8 cellular contexts compared by ENCODE assay signal in the genomic region with DNA sequence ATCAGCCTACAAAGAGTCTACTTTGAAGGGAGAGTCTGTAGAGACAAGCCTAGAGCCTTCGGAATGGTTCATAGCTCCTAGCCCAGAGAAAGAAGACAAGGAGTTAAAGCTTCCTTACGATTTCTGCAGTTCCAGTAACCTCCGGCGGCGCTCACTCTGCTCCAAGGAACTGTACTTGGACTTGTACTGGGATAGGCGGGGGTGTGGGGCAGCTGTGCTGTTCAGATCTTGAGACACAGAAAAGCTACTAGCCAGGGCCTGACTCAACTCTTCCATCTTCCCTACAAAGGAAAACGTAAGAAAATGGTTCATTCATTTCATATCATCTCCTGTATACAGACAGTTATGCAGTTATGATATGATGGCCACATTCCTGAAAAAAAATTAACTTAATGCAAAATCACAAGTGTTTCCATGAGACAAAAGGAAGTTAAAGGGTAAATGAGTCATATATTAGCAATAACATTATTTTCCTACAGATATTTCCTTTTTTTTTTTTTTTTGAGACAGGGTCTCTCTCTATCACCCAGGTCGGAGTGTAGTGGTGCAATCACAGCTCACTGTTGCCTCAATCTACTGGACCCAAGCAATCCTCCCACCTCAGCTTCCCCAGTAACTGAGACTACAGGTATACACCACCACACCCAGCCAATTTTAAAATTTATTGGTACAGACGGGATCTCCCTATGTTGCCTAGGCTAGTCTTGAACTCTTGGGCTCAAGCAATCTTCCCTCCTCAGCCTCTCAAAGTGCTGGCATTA. TPM values are rescaled to one million over a fixed set of nuclear protein-coding genes. Genes with fewer than 3 reads are reported as not detected.
DNase-seq lines count a peak whose midpoint lies in the region; ATAC-seq and TF ChIP-seq lines count a peak whose summit lies in the region.

No MANE protein-coding gene starts in this region.

- no peaks in the 10 kb centered on the region for H3K9me3 Mint-ChIP-seq in osteocyte (ENCODE audit: unreplicated experiment)

- ATAC-seq in HG03378 (IDR thresholded peaks at IDR 0.05; ENCODE audit: unreplicated experiment), result no peak

- peak; percentile 60 for DNase-seq in COLO829 (ENCODE audit: low spot score)
- no peak for DNase-seq in SK-N-MC (ENCODE audit: low read depth, low spot score)
- DNase-seq in fibroblast of gingiva (ENCODE audit: low read depth), result peak; percentile 96
- peak; percentile 88 for DNase-seq in osteocyte (ENCODE audit: extremely low spot score, unreplicated experiment)
- no peak for DNase-seq in NAMALWA (ENCODE audit: low spot score)
- DNase-seq in NCI-H2107 treated with DMSO at 0.1 percent for 48 hours (lab: John Stamatoyannopoulos, UW; ENCODE audit: unreplicated experiment), result no peak
- no peak for DNase-seq in NCI-H774 (lab: John Stamatoyannopoulos, UW)

- peak overlapping the region; percentile 41 for H3K9ac ChIP-seq in SK-N-MC (ENCODE audit: insufficient read length)

- H3K4me3 Mint-ChIP-seq in osteocyte (ENCODE audit: unreplicated experiment), result peak overlapping the region; percentile 69

- H3K9me3 ChIP-seq in SK-N-MC (ENCODE audit: low read depth, low read length), result no peaks in the 10 kb centered on the region

- no peaks in the 10 kb centered on the region for H3K27me3 Mint-ChIP-seq in osteocyte (ENCODE audit: unreplicated experiment)

- peaks cover 38% of the 10 kb centered on the region for H3K36me3 ChIP-seq in SK-N-MC (ENCODE audit: insufficient read depth, low read length)

- H3K27ac Mint-ChIP-seq in osteocyte (ENCODE audit: unreplicated experiment), result peak overlapping the region; percentile 94

- peaks cover 14% of the 10 kb centered on the region for H3K36me3 Mint-ChIP-seq in osteocyte (ENCODE audit: unreplicated experiment)

- peaks cover 33% of the 10 kb centered on the region for H3K4me1 Mint-ChIP-seq in osteocyte (ENCODE audit: unreplicated experiment)

- peak overlapping the region; percentile 67 for H3K4me3 ChIP-seq in SK-N-MC

- peak overlapping the region; percentile 97 for H3K27ac ChIP-seq in SK-N-MC

- TF ChIP-seq CTCF in osteocyte (IDR thresholded peaks at IDR 0.05), result peak; percentile 48

RNA-seq across cellular contexts. Expression of gene SNUPN, which starts 4.6 kb away (rescaled TPM):
- 27.0 and 27.9 TPM in 2 replicates for total RNA-seq in osteocyte

RNA-seq across cellular contexts. Expression of gene IMP3, which starts 19.1 kb away (rescaled TPM):
- 31.9 and 36.5 TPM in 2 replicates for total RNA-seq in osteocyte

RNA-seq across cellular contexts. Expression of gene SNX33, which starts 26.8 kb away (rescaled TPM):
- 36.3 and 36.7 TPM in 2 replicates for total RNA-seq in osteocyte

RNA-seq across cellular contexts. Expression of gene PTPN9, which starts 41.8 kb away (rescaled TPM):
- 50.1 and 53.4 TPM in 2 replicates for total RNA-seq in osteocyte

Comparison
In these comparisons a context has a peak if more than half of its experiments do, and no peak if none do; other contexts are left out.
1. DNase-seq: peak in COLO829 (single experiment), fibroblast of gingiva (single experiment) and osteocyte (single experiment); none in SK-N-MC (single experiment), NAMALWA (single experiment), NCI-H2107 treated with DMSO at 0.1 percent for 48 hours (single experiment) and NCI-H774 (single experiment).